12 cellular contexts compared by ENCODE assay signal in genomic region chr13:99321709-99322108, GRCh38. TPM values are rescaled to one million over a fixed set of nuclear protein-coding genes. Genes with fewer than 3 reads are reported as not detected.
DNase-seq lines count a peak whose midpoint lies in the region; ATAC-seq, FAIRE-seq and TF ChIP-seq lines count a peak whose summit lies in the region.
"Had no signal": no experiment of that assay in that cellular context is flagged by ENCODE, and none has a peak within 500 bp of the region (broad histone marks: within the 10 kb centered on the region; RNA-seq: fewer than 3 reads in every experiment).

No MANE protein-coding gene starts in this region.

- H2BK120ac ChIP-seq in mesenchymal stem cell (ENCODE audit: low read depth, low read length) (no peak overlapping the region), trophoblast cell (ENCODE audit: insufficient read depth, low read length, poor library complexity) (no peak overlapping the region)

- no peaks in the 10 kb centered on the region for H3K79me2 ChIP-seq in trophoblast cell (ENCODE audit: control insufficient read depth, insufficient read depth, low read length, poor library complexity)

- H2BK12ac ChIP-seq in mesenchymal stem cell (ENCODE audit: low read length in 2 of 2) = no peak overlapping the region
- H2BK12ac ChIP-seq in trophoblast cell (ENCODE audit: low read length) = no peak overlapping the region

- no peaks in the 10 kb centered on the region for H3K9me3 Mint-ChIP-seq in activated naive CD4-positive, alpha-beta T cell treated with anti-CD3 and anti-CD28 coated beads, Interleukin-2, amount 50 U/mL, for 72 hours

- peaks cover 4 to 8% of the 10 kb centered on the region in 2 experiments for H3K36me3 ChIP-seq in mesenchymal stem cell (ENCODE audit: control insufficient read depth in 1 of 2, insufficient read depth in 2 of 2, low read depth in 1 of 2, low read length in 2 of 2)
- H3K36me3 ChIP-seq in trophoblast cell (ENCODE audit: control insufficient read depth in 1 of 2, insufficient read depth in 2 of 2, low read length in 2 of 2) = peaks cover 8% of the 10 kb centered on the region in 2 experiments

- no peak overlapping the region for H3K27ac ChIP-seq in A549
- H3K27ac ChIP-seq in mesenchymal stem cell (ENCODE audit: low read length, poor library complexity, severe bottlenecking) = no peak overlapping the region
- no peak overlapping the region for H3K27ac ChIP-seq in trophoblast cell (ENCODE audit: low read depth, low read length)
- H3K27ac ChIP-seq: WERI-Rb-1 had no signal

- H3K4me2 ChIP-seq in A549 (peak overlapping the region; percentile 26; the same call in 1 of the 3 replicates), mesenchymal stem cell (ENCODE audit: low read length, poor library complexity, severe bottlenecking) (no peak overlapping the region), trophoblast cell (ENCODE audit: low read length) (no peak overlapping the region)

- H4K91ac ChIP-seq in mesenchymal stem cell (ENCODE audit: low read length) (no peak overlapping the region), trophoblast cell (ENCODE audit: low read depth, low read length) (no peak overlapping the region)

- peaks cover 22 to 34% of the 10 kb centered on the region in 2 donors for H3K36me3 Mint-ChIP-seq in activated naive CD4-positive, alpha-beta T cell treated with anti-CD3 and anti-CD28 coated beads, Interleukin-2, amount 50 U/mL, for 72 hours

- H3K4me3 ChIP-seq in A549 (no peak overlapping the region), mesenchymal stem cell (ENCODE audit: insufficient read depth in 1 of 2, low read depth in 1 of 2, low read length in 2 of 2) (peak overlapping the region in 1 of 2 experiments; percentile 38), trophoblast cell (ENCODE audit: low read depth, low read length) (no peak overlapping the region)
- H3K4me3 ChIP-seq: coronary artery had no signal

- no peak for TF ChIP-seq EP300 in A549 (IDR thresholded peaks at IDR 0.05)

- peak overlapping the region; percentile 92 for H3K9ac ChIP-seq in mesenchymal stem cell (ENCODE audit: low read length)
- no peak overlapping the region for H3K9ac ChIP-seq in trophoblast cell (ENCODE audit: low read length)

- H2AFZ ChIP-seq in mesenchymal stem cell (ENCODE audit: low read depth, low read length) (no peak overlapping the region), trophoblast cell (ENCODE audit: insufficient read depth, low read length, poor library complexity) (no peak overlapping the region)

- H3K27ac Mint-ChIP-seq in activated naive CD4-positive, alpha-beta T cell treated with anti-CD3 and anti-CD28 coated beads, Interleukin-2, amount 50 U/mL, for 72 hours = peak overlapping the region; percentile 93 to 98

- H4K12ac ChIP-seq in trophoblast cell (ENCODE audit: low read depth, low read length) = no peak overlapping the region

- no peak overlapping the region for H3K23ac ChIP-seq in mesenchymal stem cell (ENCODE audit: low read length in 2 of 2)
- no peak overlapping the region for H3K23ac ChIP-seq in trophoblast cell (ENCODE audit: low read length)

- TF ChIP-seq POLR2A in A549 (IDR thresholded peaks at IDR 0.05; ENCODE audit: low read length) = no peak
- TF ChIP-seq POLR2A in GM12891 (IDR thresholded peaks at IDR 0.05; ENCODE audit: low read depth, low read length) = no peak

- ATAC-seq in A549 (no peak), HG02870 (IDR thresholded peaks at IDR 0.05; ENCODE audit: unreplicated experiment) (no peak)
- no peak for ATAC-seq in activated naive CD4-positive, alpha-beta T cell treated with anti-CD3 and anti-CD28 coated beads, Interleukin-2, amount 50 U/mL, for 72 hours

- H2BK5ac ChIP-seq in mesenchymal stem cell (ENCODE audit: low read depth, low read length, poor library complexity, severe bottlenecking) (no peak overlapping the region), trophoblast cell (ENCODE audit: low read depth, low read length, poor library complexity) (no peak overlapping the region)

- no peak overlapping the region for H4K8ac ChIP-seq in mesenchymal stem cell (ENCODE audit: low read length)
- no peak overlapping the region for H4K8ac ChIP-seq in trophoblast cell (ENCODE audit: low read depth, low read length)

- H3K4ac ChIP-seq in mesenchymal stem cell (ENCODE audit: low read depth in 1 of 2, low read length in 2 of 2) = no peak overlapping the region
- H3K4ac ChIP-seq in trophoblast cell (ENCODE audit: low read depth, low read length) = no peak overlapping the region

- H3K9me3 ChIP-seq in A549 = no peaks in the 10 kb centered on the region
- no peaks in the 10 kb centered on the region for H3K9me3 ChIP-seq in mesenchymal stem cell (ENCODE audit: control insufficient read depth, low read length)
- H3K9me3 ChIP-seq in trophoblast cell (ENCODE audit: insufficient read depth, low read depth, low read length) = no peaks in the 10 kb centered on the region

- H2AK5ac ChIP-seq in mesenchymal stem cell (ENCODE audit: low read length, severe bottlenecking) = no peak overlapping the region
- no peak overlapping the region for H2AK5ac ChIP-seq in trophoblast cell (ENCODE audit: low read length)

- H3K14ac ChIP-seq in mesenchymal stem cell (ENCODE audit: low read length in 2 of 2) (no peak overlapping the region), trophoblast cell (ENCODE audit: low read length) (no peak overlapping the region)

- H3K79me1 ChIP-seq in mesenchymal stem cell (replicated peaks; ENCODE audit: low read length, poor library complexity, severe bottlenecking) = peaks cover 11% of the 10 kb centered on the region
- H3K79me1 ChIP-seq in trophoblast cell (ENCODE audit: low read length) = no peaks in the 10 kb centered on the region

- TF ChIP-seq RAD21 in A549 (conservative IDR thresholded peaks at IDR 0.05 in 1 of 2, IDR thresholded peaks at IDR 0.05 in 1 of 2) = no peak

- H3K27me3 ChIP-seq in mesenchymal stem cell (ENCODE audit: control insufficient read depth in 1 of 2, insufficient read depth in 1 of 2, low read length in 2 of 2) (no peaks in the 10 kb centered on the region), trophoblast cell (ENCODE audit: insufficient read depth, low read length) (no peaks in the 10 kb centered on the region)

- no peak for FAIRE-seq in A549 (lab: Jason Lieb, UNC)
- peak; percentile 69 for FAIRE-seq in GM12891 (lab: Jason Lieb, UNC)

- DNase-seq in A549 (ENCODE audit: low read depth in 1 of 2, low spot score in 1 of 2) = no peak
- no peak for DNase-seq in GM12891 (ENCODE audit: insufficient read length, low spot score)
- no peak for DNase-seq in activated naive CD4-positive, alpha-beta T cell treated with anti-CD3 and anti-CD28 coated beads, Interleukin-2, amount 50 U/mL, for 72 hours (ENCODE audit: low spot score in 2 of 2)
- DNase-seq in mesenchymal stem cell = no peak
- no peak for DNase-seq in KG1 (lab: John Stamatoyannopoulos, UW)
- DNase-seq in trophoblast cell = no peak
- DNase-seq in AG20443 (ENCODE audit: low spot score) = no peak
- DNase-seq: activated gamma-delta T cell treated with Interleukin-2 at 50 U/mL for 16 hours, C1 segment of cervical spinal cord, WERI-Rb-1 had no signal

- H2BK15ac ChIP-seq in mesenchymal stem cell (ENCODE audit: low read depth, poor library complexity, severe bottlenecking) = no peak overlapping the region

- no peak overlapping the region for H3K18ac ChIP-seq in mesenchymal stem cell (ENCODE audit: low read depth in 1 of 2, low read length in 2 of 2)
- H3K18ac ChIP-seq in trophoblast cell (ENCODE audit: low read length) = no peak overlapping the region

- H3K4me1 ChIP-seq in A549 (peaks cover 16% of the 10 kb centered on the region; the same call in 1 of the 3 replicates), mesenchymal stem cell (ENCODE audit: control insufficient read depth, insufficient read depth, low read depth, low read length) (peaks cover 3% of the 10 kb centered on the region), trophoblast cell (ENCODE audit: control insufficient read depth in 1 of 2, insufficient read depth in 2 of 2, low read length in 2 of 2) (no peaks in the 10 kb centered on the region)

- POLR2A ChIA-PET in A549 (lab: Yijun Ruan, JAX) = no interaction called here

- CTCF ChIA-PET in A549 (lab: Yijun Ruan, JAX) = interaction anchor here (1.7 kb wide), 1 partner anchor 52 kb away, joined by 5 read pairs; no protein-coding TSS in a partner anchor

- TF ChIP-seq CTCF in A549 (IDR thresholded peaks at IDR 0.05) = no peak

TF ChIP-seq in A549, 52 proteins besides CTCF, POLR2A, EP300 and RAD21 (continues in another document):
- TF ChIP-seq KDM1A (IDR thresholded peaks at IDR 0.05; ENCODE audit: low read depth) (no peak), HOXA7 (CRISPR knock-in tag; IDR thresholded peaks at IDR 0.05) (no peak), PBX3 (IDR thresholded peaks at IDR 0.05) (no peak)

TF ChIP-seq in GM12891, 5 proteins besides CTCF, POLR2A, EP300 and RAD21:
- TF ChIP-seq PAX5 (IDR thresholded peaks at IDR 0.05; ENCODE audit: insufficient read depth, low read length, severe bottlenecking) (no peak), SPI1 (IDR thresholded peaks at IDR 0.05; ENCODE audit: low read depth, low read length) (no peak), POU2F2 (IDR thresholded peaks at IDR 0.05; ENCODE audit: low read depth, low read length) (no peak), TAF1 (IDR thresholded peaks at IDR 0.05; ENCODE audit: low read depth, low read length) (no peak), POLR2AphosphoS5 (IDR thresholded peaks at IDR 0.05; ENCODE audit: low read depth, low read length) (no peak)

RNA-seq across cellular contexts. Expression of gene GPR183, which starts 14.5 kb away (rescaled TPM):
- polyA plus RNA-seq in A549 (2011; rRNA removed) = not detected in 2 replicates
- not detected in 2 replicates for polyA plus RNA-seq in A549 (2012; cell fraction: cytosol; rRNA removed)
- polyA plus RNA-seq in A549 (2012; cell fraction: nucleus; rRNA removed) = not detected in 2 replicates
- polyA plus RNA-seq in A549 (2017; fragmentation: RNase III; extraction: RNeasy Plus Mini Kit Qiagen cat#74134 plus additional on column Dnase treatment) = not detected in 3 replicates
- not detected in 2 replicates for polyA minus RNA-seq in A549 (2011; rRNA and poly(A)+ RNA removed)
- 61.8 TPM for polyA plus RNA-seq in GM12891 (2012; ENCODE audit: low read depth, missing spikeins)
- 10 to 100 TPM; 55.0 to 55.4 TPM for total RNA-seq in activated naive CD4-positive, alpha-beta T cell treated with anti-CD3 and anti-CD28 coated beads, Interleukin-2, amount 50 U/mL, for 72 hours
- 8.4 TPM for polyA plus RNA-seq in mesenchymal stem cell (2013, experiment 1 of 2)
- 8.1 TPM for polyA plus RNA-seq in mesenchymal stem cell (2013, experiment 2 of 2)
- 0.16 and 0.19 TPM in 2 replicates for polyA plus RNA-seq in trophoblast cell (2013)
